16 cellular contexts compared by ENCODE assay signal in genomic region chr4:33149658-33150057, GRCh38.
"Had no signal": no experiment of that assay in that cellular context is flagged by ENCODE, and none has a peak within 500 bp of the region (broad histone marks: within the 10 kb centered on the region; RNA-seq: fewer than 3 reads in every experiment).

No MANE protein-coding gene starts in this region.

- H3K27ac ChIP-seq: brain microvascular endothelial cell, dorsolateral prefrontal cortex, esophagus muscularis mucosa, psoas muscle, right lobe of liver, spleen, upper lobe of left lung had no signal

- H3K36me3 ChIP-seq: brain microvascular endothelial cell, esophagus muscularis mucosa, right lobe of liver, spleen, upper lobe of left lung had no signal

- ATAC-seq: activated CD8-positive, alpha-beta T cell treated with anti-CD3 and anti-CD28 coated beads, Interleukin-2, amount 10 ng/mL, durations not matched to agents 7 days and 5 days; psoas muscle; right lobe of liver; stimulated activated naive CD8-positive, alpha-beta T cell treated with anti-CD3 and anti-CD28 coated beads, Interleukin-15, amount 100 ng/mL, for 72 hours; WTC11 had no signal

- H3K27me3 ChIP-seq: brain microvascular endothelial cell, dorsolateral prefrontal cortex, esophagus muscularis mucosa, right lobe of liver, spleen, upper lobe of left lung had no signal

- H3K4me3 ChIP-seq: esophagus muscularis mucosa, psoas muscle, right lobe of liver, spleen, upper lobe of left lung had no signal

- H3K9me3 ChIP-seq: esophagus muscularis mucosa, psoas muscle, right lobe of liver, upper lobe of left lung had no signal

- H3K4me1 ChIP-seq: esophagus muscularis mucosa, psoas muscle, right lobe of liver, spleen, upper lobe of left lung had no signal

- DNase-seq: activated CD4-positive, alpha-beta T cell treated with anti-CD3 and anti-CD28 coated beads for 48 hours; activated CD8-positive, alpha-beta memory T cell treated with anti-CD3 and anti-CD28 coated beads, Interleukin-2, amount 50 U/mL, for 4 hours; activated CD8-positive, alpha-beta T cell treated with anti-CD3 and anti-CD28 coated beads, Interleukin-2, amount 10 ng/mL, durations not matched to agents 7 days and 5 days; activated gamma-delta T cell treated with Interleukin-2 at 50 U/mL for 16 hours; brain microvascular endothelial cell; dorsolateral prefrontal cortex; kidney glomerular epithelial cell; mesendoderm; psoas muscle; right lobe of liver; spleen; stimulated activated naive CD8-positive, alpha-beta T cell treated with anti-CD3 and anti-CD28 coated beads, Interleukin-15, amount 100 ng/mL, for 72 hours; SW 1271; upper lobe of left lung had no signal
